13 cellular contexts compared by ENCODE assay signal in the genomic region with DNA sequence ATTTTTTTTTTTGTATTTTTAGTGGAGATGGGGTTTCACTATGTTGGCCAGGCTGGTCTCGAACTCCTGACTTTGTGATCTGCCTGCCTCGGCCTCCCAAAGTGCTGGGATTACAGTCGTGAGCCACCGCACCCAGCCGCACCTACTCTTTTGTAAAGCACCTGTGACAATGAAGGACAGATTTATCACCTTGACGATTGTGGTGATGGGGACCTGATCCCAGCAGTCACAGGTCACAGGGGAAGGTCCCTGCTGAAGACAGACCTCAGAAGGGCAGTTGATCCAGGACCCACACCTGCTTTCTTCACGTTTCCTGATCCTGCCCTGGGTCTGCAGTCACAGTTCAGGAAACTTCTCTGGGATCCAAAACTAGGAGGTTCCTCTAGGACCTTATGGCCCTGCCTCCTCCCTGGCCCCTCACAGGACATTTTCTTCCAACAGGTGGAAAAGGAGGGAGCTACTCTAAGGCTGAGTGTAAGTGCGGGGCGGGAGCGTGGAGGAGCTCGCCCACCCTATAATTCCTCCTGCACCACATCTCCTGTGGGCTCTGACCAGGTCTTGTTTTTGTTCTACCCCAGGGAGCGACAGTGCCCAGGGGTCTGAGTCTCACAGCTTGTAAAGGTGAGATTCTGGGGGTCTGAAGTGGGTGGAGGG. TPM values are rescaled to one million over a fixed set of nuclear protein-coding genes. Genes with fewer than 3 reads are reported as not detected.
DNase-seq lines count a peak whose midpoint lies in the region; ATAC-seq and TF ChIP-seq lines count a peak whose summit lies in the region.
"Had no signal": no experiment of that assay in that cellular context is flagged by ENCODE, and none has a peak within 500 bp of the region (broad histone marks: within the 10 kb centered on the region; RNA-seq: fewer than 3 reads in every experiment).

No MANE protein-coding gene starts in this region.

- POLR2A ChIA-PET in activated CD4-positive, alpha-beta T cell treated with anti-CD3 and anti-CD28 coated beads for 36 hours (lab: Charles Lee) = interaction anchor here (0.6 to 5.3 kb wide), 12 partner anchors 17 to 777 kb away, joined by 3 to 45 read pairs (median 4); no protein-coding TSS in a partner anchor
- POLR2A ChIA-PET in WTC11 (lab: Charles Lee) = no interaction called here

- intact Hi-C loops in activated CD4-positive, alpha-beta T cell treated with anti-CD3 and anti-CD28 coated beads for 36 hours (cut with DNase I, micrococcal nuclease) = loop anchor here (2.0 to 5.0 kb wide), 3 partner anchors 17 to 230 kb away; partner anchors contain the start of gene TUBB (in 1 of the 2)
- intact Hi-C loops in left lung (cut with DNase I) = loop anchor here in 1 of 2 donors (5.0 kb wide), 1 partner anchor 40 kb away; no protein-coding TSS in a partner anchor

- DNase-seq in activated CD4-positive, alpha-beta T cell treated with anti-CD3 and anti-CD28 coated beads for 36 hours = peak; percentile 41
- no peak for DNase-seq in activated CD4-positive, alpha-beta T cell treated with anti-CD3 and anti-CD28 coated beads for 4 hours
- no peak for DNase-seq in WTC11 (ENCODE audit: low spot score)
- DNase-seq in left lung = no peak
- no peak for DNase-seq in left lobe of liver (ENCODE audit: low spot score)
- no peak for DNase-seq in iPS-NIHi11 (ENCODE audit: low spot score)
- DNase-seq in medulla oblongata (ENCODE audit: extremely low spot score) = no peak
- DNase-seq: 8988T; activated effector memory CD4-positive, alpha-beta T cell treated with Interleukin-2 at 50 U/mL for 16 hours; hippocampal formation; NCI-H146; substantia nigra had no signal

- peaks cover 60% of the 10 kb centered on the region for H3K36me3 Mint-ChIP-seq in activated CD4-positive, alpha-beta T cell treated with anti-CD3 and anti-CD28 coated beads for 36 hours (ENCODE audit: low read depth)
- peaks cover 26% of the 10 kb centered on the region for H3K36me3 Mint-ChIP-seq in WTC11
- peaks cover 56% of the 10 kb centered on the region for H3K36me3 Mint-ChIP-seq in stimulated activated naive CD8-positive, alpha-beta T cell treated with anti-CD3 and anti-CD28 coated beads, Interleukin-15, Interleukin-2, amounts not matched to agents 100 ng/mL and 50 ng/mL, for 24 hours (ENCODE audit: low read depth)

- no peaks in the 10 kb centered on the region for H3K9me3 ChIP-seq in left lung

- peaks cover 58% of the 10 kb centered on the region for H3K4me1 Mint-ChIP-seq in activated CD4-positive, alpha-beta T cell treated with anti-CD3 and anti-CD28 coated beads for 36 hours
- H3K4me1 Mint-ChIP-seq in WTC11 = peaks cover 8% of the 10 kb centered on the region
- H3K4me1 Mint-ChIP-seq in stimulated activated naive CD8-positive, alpha-beta T cell treated with anti-CD3 and anti-CD28 coated beads, Interleukin-15, Interleukin-2, amounts not matched to agents 100 ng/mL and 50 ng/mL, for 24 hours (ENCODE audit: low read depth) = peaks cover 69% of the 10 kb centered on the region

- CTCF ChIA-PET in activated CD4-positive, alpha-beta T cell treated with anti-CD3 and anti-CD28 coated beads for 36 hours (lab: Charles Lee) = interaction anchor here (0.6 to 8.0 kb wide), 9 partner anchors 9 to 239 kb away, joined by 3 to 152 read pairs (median 8); partner anchors contain the start of gene GNL1
- CTCF ChIA-PET in WTC11 (lab: Charles Lee) = interaction anchor here (1.2 to 2.5 kb wide), 3 partner anchors 10 to 53 kb away, joined by 5 to 20 read pairs (median 18); no protein-coding TSS in a partner anchor

- H3K4me1 ChIP-seq in left lung = peaks cover 16 to 82% of the 10 kb centered on the region in 2 donors

- peak overlapping the region; percentile 95 for H3K4me3 Mint-ChIP-seq in activated CD4-positive, alpha-beta T cell treated with anti-CD3 and anti-CD28 coated beads for 36 hours
- H3K4me3 Mint-ChIP-seq in WTC11 = 0 out of 2 replicates have a peak overlapping the region, but pooled peaks have one; percentile 6
- H3K4me3 Mint-ChIP-seq in stimulated activated naive CD8-positive, alpha-beta T cell treated with anti-CD3 and anti-CD28 coated beads, Interleukin-15, Interleukin-2, amounts not matched to agents 100 ng/mL and 50 ng/mL, for 24 hours = peak overlapping the region; percentile 96

- H3K27ac Mint-ChIP-seq in activated CD4-positive, alpha-beta T cell treated with anti-CD3 and anti-CD28 coated beads for 36 hours = peak overlapping the region; percentile 98
- H3K27ac Mint-ChIP-seq in WTC11 = no peak overlapping the region
- peak overlapping the region; percentile 91 for H3K27ac Mint-ChIP-seq in stimulated activated naive CD8-positive, alpha-beta T cell treated with anti-CD3 and anti-CD28 coated beads, Interleukin-15, Interleukin-2, amounts not matched to agents 100 ng/mL and 50 ng/mL, for 24 hours

- no peak for ATAC-seq in activated CD4-positive, alpha-beta T cell treated with anti-CD3 and anti-CD28 coated beads for 36 hours
- ATAC-seq in WTC11 = no peak
- ATAC-seq in left lung = no peak
- no peak for ATAC-seq in left lobe of liver

- no peaks in the 10 kb centered on the region for H3K27me3 Mint-ChIP-seq in activated CD4-positive, alpha-beta T cell treated with anti-CD3 and anti-CD28 coated beads for 36 hours
- no peaks in the 10 kb centered on the region for H3K27me3 Mint-ChIP-seq in WTC11 (ENCODE audit: low read depth)
- H3K27me3 Mint-ChIP-seq in stimulated activated naive CD8-positive, alpha-beta T cell treated with anti-CD3 and anti-CD28 coated beads, Interleukin-15, Interleukin-2, amounts not matched to agents 100 ng/mL and 50 ng/mL, for 24 hours = no peaks in the 10 kb centered on the region

- H3K27ac ChIP-seq in left lung = peak overlapping the region; percentile 19 to 99

- no peaks in the 10 kb centered on the region for H3K9me3 Mint-ChIP-seq in activated CD4-positive, alpha-beta T cell treated with anti-CD3 and anti-CD28 coated beads for 36 hours (ENCODE audit: low read depth)
- no peaks in the 10 kb centered on the region for H3K9me3 Mint-ChIP-seq in WTC11
- no peaks in the 10 kb centered on the region for H3K9me3 Mint-ChIP-seq in stimulated activated naive CD8-positive, alpha-beta T cell treated with anti-CD3 and anti-CD28 coated beads, Interleukin-15, Interleukin-2, amounts not matched to agents 100 ng/mL and 50 ng/mL, for 24 hours

- TF ChIP-seq CTCF in WTC11 (IDR thresholded peaks at IDR 0.05) (no peak), left lung (IDR thresholded peaks at IDR 0.05) (no peak)

- peak overlapping the region; percentile 89 to 100 for H3K4me3 ChIP-seq in left lung

- no peaks in the 10 kb centered on the region for H3K27me3 ChIP-seq in left lung

- peaks cover 0 to 43% of the 10 kb centered on the region in 2 donors for H3K36me3 ChIP-seq in left lung

TF ChIP-seq in WTC11, 78 proteins besides CTCF, POLR2A, EP300 and RAD21 (continues in another document):
- TF ChIP-seq ZBTB21 (CRISPR knock-in tag; IDR thresholded peaks at IDR 0.05; ENCODE audit: borderline replicate concordance) (no peak), E2F4 (CRISPR knock-in tag; IDR thresholded peaks at IDR 0.05; ENCODE audit: borderline replicate concordance, low read depth) (no peak), GTF2I (CRISPR knock-in tag; conservative IDR thresholded peaks at IDR 0.05) (no peak), E2F1 (CRISPR knock-in tag; IDR thresholded peaks at IDR 0.05) (no peak), EMX1 (CRISPR knock-in tag; IDR thresholded peaks at IDR 0.05) (no peak), NR1H2 (CRISPR knock-in tag; IDR thresholded peaks at IDR 0.05) (no peak), ATF1 (CRISPR knock-in tag; IDR thresholded peaks at IDR 0.05) (no peak), ZNF423 (CRISPR knock-in tag; IDR thresholded peaks at IDR 0.05) (no peak), FOXJ3 (CRISPR knock-in tag; IDR thresholded peaks at IDR 0.05; ENCODE audit: borderline replicate concordance) (no peak), SMAD3 (CRISPR knock-in tag; IDR thresholded peaks at IDR 0.05; ENCODE audit: borderline replicate concordance) (no peak), ZNF232 (CRISPR knock-in tag; IDR thresholded peaks at IDR 0.05) (no peak), TCF7 (CRISPR knock-in tag; IDR thresholded peaks at IDR 0.05; ENCODE audit: low read depth) (no peak)
- TF ChIP-seq, protein P1, sequence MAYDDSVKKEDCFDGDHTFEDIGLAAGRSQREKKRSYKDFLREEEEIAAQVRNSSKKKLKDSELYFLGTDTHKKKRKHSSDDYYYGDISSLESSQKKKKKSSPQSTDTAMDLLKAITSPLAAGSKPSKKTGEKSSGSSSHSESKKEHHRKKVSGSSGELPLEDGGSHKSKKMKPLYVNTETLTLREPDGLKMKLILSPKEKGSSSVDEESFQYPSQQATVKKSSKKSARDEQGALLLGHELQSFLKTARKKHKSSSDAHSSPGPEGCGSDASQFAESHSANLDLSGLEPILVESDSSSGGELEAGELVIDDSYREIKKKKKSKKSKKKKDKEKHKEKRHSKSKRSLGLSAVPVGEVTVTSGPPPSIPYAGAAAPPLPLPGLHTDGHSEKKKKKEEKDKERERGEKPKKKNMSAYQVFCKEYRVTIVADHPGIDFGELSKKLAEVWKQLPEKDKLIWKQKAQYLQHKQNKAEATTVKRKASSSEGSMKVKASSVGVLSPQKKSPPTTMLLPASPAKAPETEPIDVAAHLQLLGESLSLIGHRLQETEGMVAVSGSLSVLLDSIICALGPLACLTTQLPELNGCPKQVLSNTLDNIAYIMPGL (CRISPR knock-in tag; IDR thresholded peaks at IDR 0.05) = no peak

RNA-seq across cellular contexts. Expression of gene HLA-E, which starts 2.8 kb away (rescaled TPM):
- total RNA-seq in activated CD4-positive, alpha-beta T cell treated with anti-CD3 and anti-CD28 coated beads for 36 hours = 100 to 1,000 TPM; 451 to 502 TPM
- total RNA-seq in WTC11 (2021) (44.6 to 49.0 TPM (median 44.7 TPM) in 3 replicates), left lung (100 to 1,000 TPM; 440 to 636 TPM), left lobe of liver (141 TPM)

Comparison
In these comparisons a context has a peak if more than half of its experiments do, and no peak if none do; other contexts are left out.
1. H3K4me3 Mint-ChIP-seq: peak in every context shown above with its lines; median percentile 96 in stimulated activated naive CD8-positive, alpha-beta T cell treated with anti-CD3 and anti-CD28 coated beads, Interleukin-15, Interleukin-2, amounts not matched to agents 100 ng/mL and 50 ng/mL, for 24 hours; 95 in activated CD4-positive, alpha-beta T cell treated with anti-CD3 and anti-CD28 coated beads for 36 hours; 6 in WTC11.